1 cellular context compared by ENCODE assay signal in the genomic region with DNA sequence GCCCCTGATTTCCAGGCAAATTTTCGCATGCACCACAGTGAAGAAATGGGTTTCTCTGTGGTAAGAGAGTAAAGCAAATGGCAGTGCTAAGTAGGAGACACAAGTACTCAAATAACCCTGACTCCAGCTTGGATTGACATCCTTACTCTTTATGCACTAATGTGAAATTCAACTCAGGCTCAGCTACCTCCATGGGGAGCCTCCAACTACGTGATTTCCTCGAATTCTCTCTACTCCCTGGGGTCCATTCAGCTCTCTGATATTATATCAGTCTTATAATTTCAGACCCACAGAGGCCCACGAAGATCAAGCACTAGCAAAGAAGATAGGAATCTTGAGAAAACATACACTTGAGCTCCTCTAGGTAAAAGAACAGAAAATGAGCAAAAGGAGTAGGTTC.
TF ChIP-seq lines count a peak whose summit lies in the region.

No MANE protein-coding gene starts in this region.

TF ChIP-seq in neural cell, 6 proteins besides CTCF, POLR2A, EP300 and RAD21:
- TF ChIP-seq EZH2 (IDR thresholded peaks at IDR 0.05; ENCODE audit: borderline replicate concordance, insufficient read depth, low read length, poor library complexity, severe bottlenecking) = no peak
- TF ChIP-seq SMC3 (conservative IDR thresholded peaks at IDR 0.05; ENCODE audit: poor library complexity) = peak; percentile 19
- peak; percentile 76 for TF ChIP-seq POLR2AphosphoS5 (IDR thresholded peaks at IDR 0.05)
